Comparison of ENCODE assay signal across 1 cellular context in genomic region chr5:42074353-42074752, GRCh38.
TF ChIP-seq lines count a peak whose summit lies in the region.

No MANE protein-coding gene starts in this region.

TF ChIP-seq in HepG2, 621 proteins besides CTCF, POLR2A, EP300 and RAD21 (continued from another document):
- TF ChIP-seq ZBTB2 (CRISPR knock-in tag; IDR thresholded peaks at IDR 0.05; ENCODE audit: low read depth) (no peak), DRAP1 (CRISPR knock-in tag; IDR thresholded peaks at IDR 0.05) (no peak), FOXP1 (IDR thresholded peaks at IDR 0.05) (peak; percentile 73; the same call in 1 of the 2 replicates), FOXP1 (CRISPR knock-in tag; IDR thresholded peaks at IDR 0.05) (peak; percentile 83), FOXM1 (CRISPR knock-in tag; IDR thresholded peaks at IDR 0.05) (no peak), ZFP91 (CRISPR knock-in tag; IDR thresholded peaks at IDR 0.05; ENCODE audit: borderline replicate concordance) (no peak), CSRNP1 (CRISPR knock-in tag; IDR thresholded peaks at IDR 0.05) (no peak), DNMT3B (CRISPR knock-in tag; conservative IDR thresholded peaks at IDR 0.05) (no peak), ZNF747 (CRISPR knock-in tag; IDR thresholded peaks at IDR 0.05; ENCODE audit: borderline replicate concordance) (no peak), LCORL (IDR thresholded peaks at IDR 0.05) (no peak), LCORL (CRISPR knock-in tag; IDR thresholded peaks at IDR 0.05) (no peak), NAIF1 (CRISPR knock-in tag; IDR thresholded peaks at IDR 0.05; ENCODE audit: borderline replicate concordance) (no peak), CHD4 (IDR thresholded peaks at IDR 0.05; ENCODE audit: borderline replicate concordance, low read length) (no peak), ZNF780A (CRISPR knock-in tag; IDR thresholded peaks at IDR 0.05) (no peak), NFIB (CRISPR knock-in tag; IDR thresholded peaks at IDR 0.05; ENCODE audit: borderline replicate concordance) (no peak), RBFOX2 (IDR thresholded peaks at IDR 0.05; ENCODE audit: low read depth, low read length) (no peak), ZFP41 (CRISPR knock-in tag; IDR thresholded peaks at IDR 0.05; ENCODE audit: borderline replicate concordance) (no peak), KDM3A (CRISPR knock-in tag; IDR thresholded peaks at IDR 0.05; ENCODE audit: low read depth) (no peak), HOXA7 (CRISPR knock-in tag; IDR thresholded peaks at IDR 0.05) (no peak), GPN1 (CRISPR knock-in tag; IDR thresholded peaks at IDR 0.05; ENCODE audit: borderline replicate concordance) (no peak), TEAD3 (CRISPR knock-in tag; optimal IDR thresholded peaks at IDR 0.05; ENCODE audit: borderline replicate concordance) (no peak), ZNF550 (CRISPR knock-in tag; IDR thresholded peaks at IDR 0.05; ENCODE audit: borderline replicate concordance) (no peak), TARDBP (CRISPR knock-in tag; IDR thresholded peaks at IDR 0.05) (no peak), ZNF891 (CRISPR knock-in tag; IDR thresholded peaks at IDR 0.05) (no peak), MATR3 (CRISPR knock-in tag; IDR thresholded peaks at IDR 0.05) (no peak), HCFC1 (IDR thresholded peaks at IDR 0.05; ENCODE audit: low read depth, low read length) (no peak), ZSCAN5A (CRISPR knock-in tag; IDR thresholded peaks at IDR 0.05; ENCODE audit: borderline replicate concordance) (no peak), BORCS8-MEF2B (CRISPR knock-in tag; IDR thresholded peaks at IDR 0.05) (no peak), ISL2 (CRISPR knock-in tag; IDR thresholded peaks at IDR 0.05) (no peak), SKIL (CRISPR knock-in tag; IDR thresholded peaks at IDR 0.05; ENCODE audit: borderline replicate concordance) (no peak), MYPOP (CRISPR knock-in tag; IDR thresholded peaks at IDR 0.05) (no peak), RBM39 (IDR thresholded peaks at IDR 0.05; ENCODE audit: low read depth, low read length, poor library complexity, severe bottlenecking) (no peak), ZBTB44 (CRISPR knock-in tag; IDR thresholded peaks at IDR 0.05) (no peak), SOX6 (IDR thresholded peaks at IDR 0.05) (no peak), SOX6 (CRISPR knock-in tag; IDR thresholded peaks at IDR 0.05) (peak; percentile 48; the same call in 1 of the 2 replicates)
